10 cellular contexts compared by ENCODE assay signal in the genomic region with DNA sequence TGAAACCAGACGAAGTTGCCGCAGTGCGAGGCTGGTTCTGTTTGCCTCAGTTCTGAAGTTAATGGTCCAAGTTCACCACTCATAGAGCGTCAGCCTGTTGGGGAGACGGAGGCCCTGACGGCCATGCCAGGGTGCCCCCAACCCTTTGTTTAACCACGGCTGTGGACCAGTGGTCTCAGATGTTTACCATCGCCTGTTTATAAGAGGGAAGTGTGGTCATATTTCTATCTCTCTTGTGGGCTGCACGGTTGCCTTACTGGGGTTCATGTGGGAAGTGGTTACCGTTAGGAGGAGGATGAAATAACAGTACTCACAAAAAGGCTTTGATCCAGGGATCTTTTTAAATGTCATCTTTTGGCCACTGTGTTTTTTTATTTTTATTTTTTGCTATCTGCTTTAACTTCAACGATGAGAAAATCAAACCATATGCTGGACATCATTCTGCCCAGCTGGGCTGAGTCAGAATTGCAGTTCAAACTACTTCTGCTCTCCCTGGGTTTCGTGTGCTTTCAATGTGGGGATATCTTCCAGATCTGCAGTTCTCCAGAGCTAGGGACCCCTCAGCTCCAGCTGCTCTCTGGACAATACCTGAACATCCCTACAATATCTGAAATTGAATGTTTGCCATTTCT. TPM values are rescaled to one million over a fixed set of nuclear protein-coding genes. Genes with fewer than 3 reads are reported as not detected.
DNase-seq lines count a peak whose midpoint lies in the region; ATAC-seq and TF ChIP-seq lines count a peak whose summit lies in the region.
"Had no signal": no experiment of that assay in that cellular context is flagged by ENCODE, and none has a peak within 500 bp of the region (broad histone marks: within the 10 kb centered on the region; RNA-seq: fewer than 3 reads in every experiment).

No MANE protein-coding gene starts in this region.

- no peak overlapping the region for H2BK120ac ChIP-seq in trophoblast cell (ENCODE audit: insufficient read depth, low read length, poor library complexity)

- DNase-seq in OCI-LY7 (ENCODE audit: low spot score) (peak; percentile 62), trophoblast cell (no peak), NCI-H774 (lab: John Stamatoyannopoulos, UW) (no peak), HEK293T (ENCODE audit: extremely low spot score) (no peak), anterior cingulate cortex (lab: John Stamatoyannopoulos, UW) (no peak)
- no peak for DNase-seq in central memory CD8-positive, alpha-beta T cell (ENCODE audit: low spot score in 2 of 2)
- DNase-seq: NCI-H1694 treated with DMSO at 0.1 percent for 48 hours had no signal

- peak overlapping the region; percentile 76 for H3K4me3 Mint-ChIP-seq in central memory CD8-positive, alpha-beta T cell

- no peak overlapping the region for H4K12ac ChIP-seq in trophoblast cell (ENCODE audit: low read depth, low read length)

- H3K27ac Mint-ChIP-seq in central memory CD8-positive, alpha-beta T cell (ENCODE audit: low read depth) = peak overlapping the region; percentile 93

- H3K27ac ChIP-seq in OCI-LY7 (ENCODE audit: low read depth, low read length, poor library complexity, severe bottlenecking) (peak overlapping the region; percentile 99), trophoblast cell (ENCODE audit: low read depth, low read length) (no peak overlapping the region)
- H3K27ac ChIP-seq: gastroesophageal sphincter had no signal

- H3K79me2 ChIP-seq in OCI-LY7 (ENCODE audit: insufficient read depth, low read depth, low read length) (peaks cover 86% of the 10 kb centered on the region), trophoblast cell (ENCODE audit: control insufficient read depth, insufficient read depth, low read length, poor library complexity) (peaks cover 1% of the 10 kb centered on the region)

- BruUV-seq in OCI-LY7 (replicated peaks; lab: Mats Ljungman, UMichigan) = no TSS peak

- peak overlapping the region; percentile 13 for H2BK12ac ChIP-seq in trophoblast cell (ENCODE audit: low read length)

- H3K9me3 ChIP-seq in OCI-LY7 (ENCODE audit: low read length) (no peaks in the 10 kb centered on the region), trophoblast cell (ENCODE audit: insufficient read depth, low read depth, low read length) (no peaks in the 10 kb centered on the region)
- H3K9me3 ChIP-seq: gastroesophageal sphincter had no signal

- peaks cover 97% of the 10 kb centered on the region for H3K4me1 ChIP-seq in OCI-LY7 (ENCODE audit: insufficient read depth, low read length, poor library complexity, severe bottlenecking)
- peaks cover 35 to 39% of the 10 kb centered on the region in 2 experiments for H3K4me1 ChIP-seq in trophoblast cell (ENCODE audit: control insufficient read depth in 1 of 2, insufficient read depth in 2 of 2, low read length in 2 of 2)

- no peaks in the 10 kb centered on the region for H3K27me3 ChIP-seq in trophoblast cell (ENCODE audit: insufficient read depth, low read length)
- H3K27me3 ChIP-seq: gastroesophageal sphincter had no signal

- no peak overlapping the region for H3K23ac ChIP-seq in trophoblast cell (ENCODE audit: low read length)

- H3K27me3 Mint-ChIP-seq in central memory CD8-positive, alpha-beta T cell = no peaks in the 10 kb centered on the region

- peaks cover 12% of the 10 kb centered on the region for H3K36me3 Mint-ChIP-seq in central memory CD8-positive, alpha-beta T cell (ENCODE audit: insufficient read depth)

- H3K9ac ChIP-seq in trophoblast cell (ENCODE audit: low read length) = no peak overlapping the region

- CTCF ChIA-PET in OCI-LY7 (lab: Charles Lee; ENCODE audit: unreplicated experiment) (no interaction called here), HEK293T (lab: Yijun Ruan, JAX) (interaction anchor here (0.5 kb wide), 1 partner anchor 369 kb away, joined by 3 read pairs; no protein-coding TSS in a partner anchor)

- H3K9me3 Mint-ChIP-seq in central memory CD8-positive, alpha-beta T cell = no peaks in the 10 kb centered on the region

- H4K91ac ChIP-seq in trophoblast cell (ENCODE audit: low read depth, low read length) = no peak overlapping the region

- H3K9me2 ChIP-seq in OCI-LY7 (ENCODE audit: insufficient read depth, low read length) = no peaks in the 10 kb centered on the region

- no peak for TF ChIP-seq CTCF in OCI-LY7 (conservative IDR thresholded peaks at IDR 0.05; ENCODE audit: low read length)

- H3K4me3 ChIP-seq in GM08714 (ENCODE audit: low read length) = peak overlapping the region; percentile 38; the same call in 1 of the 2 replicates
- peak overlapping the region; percentile 54 for H3K4me3 ChIP-seq in OCI-LY7 (ENCODE audit: low read depth, low read length, poor library complexity, severe bottlenecking)
- H3K4me3 ChIP-seq in trophoblast cell (ENCODE audit: low read depth, low read length) = no peak overlapping the region
- H3K4me3 ChIP-seq: gastroesophageal sphincter had no signal

- peak overlapping the region; percentile 34 for H3K18ac ChIP-seq in trophoblast cell (ENCODE audit: low read length)

- H2AK5ac ChIP-seq in trophoblast cell (ENCODE audit: low read length) = no peak overlapping the region

- no CpG with 5 or more reads among the region's 12 CpGs for WGBS in trophoblast cell (ENCODE audit: extremely low coverage, insufficient coverage, insufficient read length)

- H2AFZ ChIP-seq in OCI-LY7 (ENCODE audit: low read length) (no peak overlapping the region), trophoblast cell (ENCODE audit: insufficient read depth, low read length, poor library complexity) (no peak overlapping the region)

- POLR2A ChIA-PET in OCI-LY7 (lab: Charles Lee) = interaction anchor here (0.6 to 12.4 kb wide), 13 partner anchors 11 to 829 kb away, joined by 3 to 80 read pairs (median 6); no protein-coding TSS in a partner anchor
- POLR2A ChIA-PET in HEK293T (lab: Yijun Ruan, JAX) = no interaction called here

- H3K4me1 Mint-ChIP-seq in central memory CD8-positive, alpha-beta T cell = peaks cover 90% of the 10 kb centered on the region

- H3K4me2 ChIP-seq in OCI-LY7 (ENCODE audit: low read length) (peak overlapping the region; percentile 86), trophoblast cell (ENCODE audit: low read length) (no peak overlapping the region)

- H3K4ac ChIP-seq in trophoblast cell (ENCODE audit: low read depth, low read length) = no peak overlapping the region

- intact Hi-C loops in OCI-LY7 (cut with micrococcal nuclease; ENCODE audit: unreplicated experiment) = loop anchor here (5.0 to 10.0 kb wide), 4 partner anchors 49 to 699 kb away; a partner anchor contains a TSS

- peaks cover 29% of the 10 kb centered on the region for H3K36me3 ChIP-seq in OCI-LY7 (ENCODE audit: insufficient read depth, low read length)
- H3K36me3 ChIP-seq in trophoblast cell (ENCODE audit: control insufficient read depth in 1 of 2, insufficient read depth in 2 of 2, low read length in 2 of 2) = peaks cover 8% of the 10 kb centered on the region in 2 experiments
- H3K36me3 ChIP-seq: gastroesophageal sphincter had no signal

- H4K20me1 ChIP-seq in OCI-LY7 (ENCODE audit: insufficient read depth, low read length) = no peaks in the 10 kb centered on the region

- no peak for ATAC-seq in central memory CD8-positive, alpha-beta T cell (replicated peaks; ENCODE audit: extremely low read depth, poor library complexity, severe bottlenecking)
- ATAC-seq in GM18909 (IDR thresholded peaks at IDR 0.05; ENCODE audit: poor library complexity, unreplicated experiment) = no peak
- ATAC-seq: gastroesophageal sphincter had no signal

- peak overlapping the region; percentile 4 for H3K14ac ChIP-seq in trophoblast cell (ENCODE audit: low read length)

- peaks cover 2% of the 10 kb centered on the region for H3K79me1 ChIP-seq in trophoblast cell (ENCODE audit: low read length)

- no peak overlapping the region for H4K8ac ChIP-seq in trophoblast cell (ENCODE audit: low read depth, low read length)

- no peak overlapping the region for H2BK5ac ChIP-seq in trophoblast cell (ENCODE audit: low read depth, low read length, poor library complexity)

TF ChIP-seq in HEK293T, 16 proteins besides CTCF, POLR2A, EP300 and RAD21:
- no peak for TF ChIP-seq TARDBP (IDR thresholded peaks at IDR 0.05)
- TF ChIP-seq CTBP1 (IDR thresholded peaks at IDR 0.05; ENCODE audit: borderline replicate concordance) = no peak
- no peak for TF ChIP-seq ARNT (IDR thresholded peaks at IDR 0.05)
- TF ChIP-seq FOXA1 (IDR thresholded peaks at IDR 0.05) = no peak
- TF ChIP-seq SP1 (IDR thresholded peaks at IDR 0.05) = no peak
- no peak for TF ChIP-seq NFRKB (IDR thresholded peaks at IDR 0.05)
- TF ChIP-seq SUZ12 (IDR thresholded peaks at IDR 0.05) = no peak
- no peak for TF ChIP-seq ELF4 (IDR thresholded peaks at IDR 0.05)
- TF ChIP-seq HDGF (IDR thresholded peaks at IDR 0.05; ENCODE audit: borderline replicate concordance) = no peak
- no peak for TF ChIP-seq FOXK2 (IDR thresholded peaks at IDR 0.05)
- TF ChIP-seq FOXM1 (IDR thresholded peaks at IDR 0.05; ENCODE audit: borderline replicate concordance) = no peak
- TF ChIP-seq LEF1 (IDR thresholded peaks at IDR 0.05; ENCODE audit: borderline replicate concordance) = no peak
- TF ChIP-seq L3MBTL2 (conservative IDR thresholded peaks at IDR 0.05) = no peak
- TF ChIP-seq, protein P1, sequence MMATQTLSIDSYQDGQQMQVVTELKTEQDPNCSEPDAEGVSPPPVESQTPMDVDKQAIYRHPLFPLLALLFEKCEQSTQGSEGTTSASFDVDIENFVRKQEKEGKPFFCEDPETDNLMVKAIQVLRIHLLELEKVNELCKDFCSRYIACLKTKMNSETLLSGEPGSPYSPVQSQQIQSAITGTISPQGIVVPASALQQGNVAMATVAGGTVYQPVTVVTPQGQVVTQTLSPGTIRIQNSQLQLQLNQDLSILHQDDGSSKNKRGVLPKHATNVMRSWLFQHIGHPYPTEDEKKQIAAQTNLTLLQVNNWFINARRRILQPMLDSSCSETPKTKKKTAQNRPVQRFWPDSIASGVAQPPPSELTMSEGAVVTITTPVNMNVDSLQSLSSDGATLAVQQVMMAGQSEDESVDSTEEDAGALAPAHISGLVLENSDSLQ (IDR thresholded peaks at IDR 0.05) = no peak
- no peak for TF ChIP-seq ZNF384 (IDR thresholded peaks at IDR 0.05)

RNA-seq across cellular contexts. Expression of a gene that starts 17.8 kb away (rescaled TPM):
- total RNA-seq in OCI-LY7 (2014; rRNA removed; shearing (Covaris generic)) = 32.8 and 41.2 TPM in 2 replicates
- total RNA-seq in OCI-LY7 (2022) = 77.8 and 84.5 TPM in 2 replicates
- polyA plus RNA-seq in trophoblast cell (2013) = 49.5 and 54.4 TPM in 2 replicates
